ENCODE assay signal across 1 cellular context in genomic region chr9:124839612-124840299, GRCh38.
TF ChIP-seq lines count a peak whose summit lies in the region.

No MANE protein-coding gene starts in this region.

TF ChIP-seq in HCT116, 20 proteins besides CTCF, POLR2A, EP300 and RAD21 (continued from another document):
- TF ChIP-seq FOSL1 (IDR thresholded peaks at IDR 0.05; ENCODE audit: low read depth): no peak
- TF ChIP-seq EZH2 (IDR thresholded peaks at IDR 0.05): no peak
- TF ChIP-seq MAX (IDR thresholded peaks at IDR 0.05): no peak
- TF ChIP-seq TCF7L2 (IDR thresholded peaks at IDR 0.05; ENCODE audit: borderline replicate concordance, extremely low read depth, insufficient read depth, insufficient read length): no peak
- TF ChIP-seq CBX3 (IDR thresholded peaks at IDR 0.05; ENCODE audit: low read depth): no peak
